12 cellular contexts compared by ENCODE assay signal in genomic region chr13:32175307-32175706, GRCh38.
"Had no signal": no experiment of that assay in that cellular context is flagged by ENCODE, and none has a peak within 500 bp of the region (broad histone marks: within the 10 kb centered on the region; RNA-seq: fewer than 3 reads in every experiment).

No MANE protein-coding gene starts in this region.

- H3K36me3 ChIP-seq: ovary had no signal

- H3K27ac ChIP-seq: ovary, thoracic aorta, WERI-Rb-1 had no signal

- H3K27me3 ChIP-seq: ovary had no signal

- H3K9me3 ChIP-seq: ovary, thoracic aorta had no signal

- DNase-seq: activated CD4-positive, alpha-beta memory T cell treated with anti-CD3 and anti-CD28 coated beads, Interleukin-2, amount 10 ng/mL, durations not matched to agents 7 days and 5 days; activated CD4-positive, alpha-beta T cell treated with anti-CD3 and anti-CD28 coated beads for 36 hours; activated gamma-delta T cell treated with Interleukin-2 at 50 U/mL for 16 hours; activated naive CD8-positive, alpha-beta T cell treated with anti-CD3 and anti-CD28 coated beads for 36 hours; activated T-cell treated with anti-CD3 and anti-CD28 coated beads, Interleukin-2, amount 50 U/mL, for 72 hours; anterior cingulate cortex; immature natural killer cell; left colon; ovary; stimulated activated CD4-positive, alpha-beta T cell treated with anti-CD3 and anti-CD28 coated beads, Interleukin-4, amount 100 ng/mL, for 24 hours; WERI-Rb-1 had no signal

- ATAC-seq: activated CD4-positive, alpha-beta T cell treated with anti-CD3 and anti-CD28 coated beads for 36 hours; activated T-cell treated with anti-CD3 and anti-CD28 coated beads, Interleukin-2, amount 50 U/mL, for 72 hours; left colon had no signal

- H3K4me3 ChIP-seq: ovary, thoracic aorta had no signal
